Comparison of ENCODE assay signal across 34 cellular contexts in the genomic region with DNA sequence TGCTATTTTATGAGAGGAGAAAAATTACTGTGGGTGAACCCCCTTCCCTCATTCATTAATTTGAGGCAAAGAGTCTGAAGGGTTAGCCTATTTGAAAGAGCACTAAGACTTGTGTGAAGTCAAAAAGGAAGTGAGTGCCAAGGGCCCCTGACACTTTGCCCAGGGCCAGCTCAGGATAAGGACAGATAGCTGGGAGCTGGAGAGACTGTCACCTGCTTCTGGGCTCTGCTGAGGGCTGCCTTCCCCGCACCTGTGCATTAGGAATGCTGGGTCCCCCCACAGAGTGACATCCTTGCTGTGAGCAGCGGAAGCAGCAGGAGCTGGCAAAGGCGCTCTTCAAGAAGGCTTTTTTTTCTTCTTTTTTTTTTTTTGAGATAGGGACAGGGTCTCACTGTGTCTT.
"Had no signal": no experiment of that assay in that cellular context is flagged by ENCODE, and none has a peak within 500 bp of the region (broad histone marks: within the 10 kb centered on the region; RNA-seq: fewer than 3 reads in every experiment).

No MANE protein-coding gene starts in this region.

- H3K4me1 ChIP-seq: parathyroid adenoma, right atrium auricular region, suprapubic skin, tibial artery, upper lobe of right lung had no signal

- ATAC-seq: left colon, upper lobe of right lung had no signal

- H3K4me3 Mint-ChIP-seq: activated CD4-positive, alpha-beta memory T cell treated with anti-CD3 and anti-CD28 coated beads, Interleukin-2, amount 10 ng/mL, durations not matched to agents 7 days and 5 days; activated CD4-positive, alpha-beta T cell treated with anti-CD3 and anti-CD28 coated beads, Interleukin-2, amount 10 ng/mL, durations not matched to agents 24 days and 14 days; activated T-cell treated with anti-CD3 and anti-CD28 coated beads, Interleukin-2, amount 50 U/mL, for 24 hours; immature natural killer cell; mesothelial cell of epicardium; naive B cell; nephron progenitor cell; T-helper 2 cell treated with Interferon-gamma antibody and Interleukin-4, amounts not matched to agents 5 μg/mL and 100 μg/mL, for 36 hours had no signal

- H3K36me3 Mint-ChIP-seq: immature natural killer cell, mesothelial cell of epicardium, naive B cell had no signal

- H3K27ac ChIP-seq: brain microvascular endothelial cell, coronary artery, dorsolateral prefrontal cortex, parathyroid adenoma, right atrium auricular region, suprapubic skin, tibial artery, upper lobe of right lung, WERI-Rb-1 had no signal

- H3K9ac ChIP-seq: parathyroid adenoma had no signal

- H2AFZ ChIP-seq: parathyroid adenoma had no signal

- H3K27ac Mint-ChIP-seq: activated CD4-positive, alpha-beta memory T cell treated with anti-CD3 and anti-CD28 coated beads, Interleukin-2, amount 10 ng/mL, durations not matched to agents 7 days and 5 days; activated CD4-positive, alpha-beta T cell treated with anti-CD3 and anti-CD28 coated beads, Interleukin-2, amount 10 ng/mL, durations not matched to agents 24 days and 14 days; activated T-cell treated with anti-CD3 and anti-CD28 coated beads, Interleukin-2, amount 50 U/mL, for 24 hours; immature natural killer cell; mesothelial cell of epicardium; naive B cell; nephron progenitor cell; T-helper 2 cell treated with Interferon-gamma antibody and Interleukin-4, amounts not matched to agents 5 μg/mL and 100 μg/mL, for 36 hours had no signal

- FAIRE-seq: astrocyte, kidney had no signal

- H3K9me3 ChIP-seq: right atrium auricular region, suprapubic skin, tibial artery, upper lobe of right lung had no signal

- H3K79me2 ChIP-seq: parathyroid adenoma had no signal

- H3K4me2 ChIP-seq: smooth muscle cell had no signal

- H3K27me3 ChIP-seq: brain microvascular endothelial cell, dorsolateral prefrontal cortex, right atrium auricular region, suprapubic skin, tibial artery, upper lobe of right lung had no signal

- H3K4me3 ChIP-seq: coronary artery, dorsolateral prefrontal cortex, right atrium auricular region, smooth muscle cell, suprapubic skin, tibial artery, upper lobe of right lung had no signal

- H3K9me3 Mint-ChIP-seq: activated CD4-positive, alpha-beta memory T cell treated with anti-CD3 and anti-CD28 coated beads, Interleukin-2, amount 10 ng/mL, durations not matched to agents 7 days and 5 days; activated T-cell treated with anti-CD3 and anti-CD28 coated beads, Interleukin-2, amount 50 U/mL, for 24 hours; mesothelial cell of epicardium; nephron progenitor cell had no signal

- H3K4me1 Mint-ChIP-seq: immature natural killer cell, naive B cell, nephron progenitor cell had no signal

- DNase-seq: activated CD4-positive, alpha-beta memory T cell treated with anti-CD3 and anti-CD28 coated beads, Interleukin-2, amount 10 ng/mL, durations not matched to agents 7 days and 5 days; activated CD4-positive, alpha-beta T cell treated with anti-CD3 and anti-CD28 coated beads, Interleukin-2, amount 10 ng/mL, durations not matched to agents 24 days and 14 days; activated CD4-positive, CD25-positive, alpha-beta regulatory T cell treated with anti-CD3 and anti-CD28 coated beads, Interleukin-2, amount 50 U/mL, for 72 hours; activated CD8-positive, alpha-beta memory T cell treated with anti-CD3 and anti-CD28 coated beads, Interleukin-2, amount 50 U/mL, for 48 hours; activated gamma-delta T cell; activated naive CD4-positive, alpha-beta T cell treated with anti-CD3 and anti-CD28 coated beads, Interleukin-2, amount 50 U/mL, for 16 hours; activated T-cell treated with anti-CD3 and anti-CD28 coated beads, Interleukin-2, amount 50 U/mL, for 24 hours; amniotic stem cell; brain microvascular endothelial cell; dorsolateral prefrontal cortex; effector memory CD4-positive, alpha-beta T cell; erythroblast; head of caudate nucleus; hippocampal formation; immature natural killer cell; kidney; left colon; naive B cell; nephron progenitor cell; nucleus accumbens; stimulated activated CD4-positive, alpha-beta T cell treated with anti-CD3 and anti-CD28 coated beads, Interleukin-15, amount 100 ng/mL, for 24 hours; stimulated activated CD4-positive, alpha-beta T cell treated with anti-CD3 and anti-CD28 coated beads, Interleukin-2, amount 100 ng/mL, for 24 hours; stimulated activated naive CD4-positive, alpha-beta T cell; tibial artery; upper lobe of right lung; WERI-Rb-1 had no signal

- H3K36me3 ChIP-seq: brain microvascular endothelial cell, right atrium auricular region, suprapubic skin, tibial artery, upper lobe of right lung, WERI-Rb-1 had no signal
